In genomic region chr16:56603589-56603988, GRCh38 we compare ENCODE assay signal across 8 cellular contexts. TPM values are rescaled to one million over a fixed set of nuclear protein-coding genes. Genes with fewer than 3 reads are reported as not detected.
DNase-seq lines count a peak whose midpoint lies in the region; ATAC-seq lines count a peak whose summit lies in the region.

No MANE protein-coding gene starts in this region.

- no peak overlapping the region for H3K23ac ChIP-seq in mesendoderm (ENCODE audit: low read length)

- H3K4me3 ChIP-seq in mesendoderm (ENCODE audit: low read length) = no peak overlapping the region

- intact Hi-C loops in activated CD4-positive, alpha-beta T cell treated with anti-CD3 and anti-CD28 coated beads, Interleukin-2, amount 10 ng/mL, durations not matched to agents 24 days and 14 days (cut with micrococcal nuclease) = no loop called here

- H4K5ac ChIP-seq in mesendoderm (ENCODE audit: low read length) = no peak overlapping the region

- no peak overlapping the region for H3K4me2 ChIP-seq in mesendoderm (ENCODE audit: low read length)

- H2BK120ac ChIP-seq in mesendoderm (ENCODE audit: low read depth, low read length) = no peak overlapping the region

- no peaks in the 10 kb centered on the region for H3K36me3 ChIP-seq in mesendoderm (ENCODE audit: control insufficient read depth, insufficient read depth, low read length)

- no peak for ATAC-seq in HG03378 (IDR thresholded peaks at IDR 0.05; ENCODE audit: unreplicated experiment)

- no peak overlapping the region for H3K9ac ChIP-seq in mesendoderm (ENCODE audit: low read length)

- peaks cover 7% of the 10 kb centered on the region for H3K4me1 ChIP-seq in mesendoderm (ENCODE audit: control insufficient read depth, low read depth, low read length)

- no peak overlapping the region for H3K56ac ChIP-seq in mesendoderm (ENCODE audit: low read length)

- no peaks in the 10 kb centered on the region for H3K36me3 Mint-ChIP-seq in activated CD4-positive, alpha-beta T cell treated with anti-CD3 and anti-CD28 coated beads, Interleukin-2, amount 10 ng/mL, durations not matched to agents 24 days and 14 days (ENCODE audit: low read depth)
- no peaks in the 10 kb centered on the region for H3K36me3 Mint-ChIP-seq in T-helper 2 cell treated with Interferon-gamma antibody and Interleukin-4, amounts not matched to agents 5 μg/mL and 100 μg/mL, for 36 hours (ENCODE audit: low read depth)

- no peak overlapping the region for H2BK5ac ChIP-seq in mesendoderm (ENCODE audit: low read length)

- H3K79me1 ChIP-seq in mesendoderm (ENCODE audit: low read length) = no peaks in the 10 kb centered on the region

- no peaks in the 10 kb centered on the region for H3K79me2 ChIP-seq in mesendoderm (ENCODE audit: control insufficient read depth, insufficient read depth, low read length)

- H3K27ac ChIP-seq in mesendoderm (ENCODE audit: low read depth, low read length) = no peak overlapping the region

- H3K27me3 ChIP-seq in mesendoderm (ENCODE audit: insufficient read depth, low read length, poor library complexity) = no peaks in the 10 kb centered on the region

- no CpG with 5 or more reads among the region's 4 CpGs for WGBS in mesendoderm (ENCODE audit: extremely low coverage, insufficient coverage, low lambda C conversion rate)

- H3K27me3 Mint-ChIP-seq in activated CD4-positive, alpha-beta T cell treated with anti-CD3 and anti-CD28 coated beads, Interleukin-2, amount 10 ng/mL, durations not matched to agents 24 days and 14 days = peaks cover 18% of the 10 kb centered on the region
- H3K27me3 Mint-ChIP-seq in T-helper 2 cell treated with Interferon-gamma antibody and Interleukin-4, amounts not matched to agents 5 μg/mL and 100 μg/mL, for 36 hours (ENCODE audit: low read depth) = peaks cover 14% of the 10 kb centered on the region

- no peak overlapping the region for H2BK15ac ChIP-seq in mesendoderm (replicated peaks; ENCODE audit: low read depth)

- DNase-seq in activated CD4-positive, alpha-beta T cell treated with anti-CD3 and anti-CD28 coated beads, Interleukin-2, amount 10 ng/mL, durations not matched to agents 24 days and 14 days = peak; percentile 73
- DNase-seq in activated CD4-positive, alpha-beta T cell treated with anti-CD3 and anti-CD28 coated beads, Interleukin-2, amount 50 U/mL, for 48 hours = no peak
- DNase-seq in NCI-H146 treated with DMSO at 0.1 percent for 48 hours (lab: John Stamatoyannopoulos, UW; ENCODE audit: unreplicated experiment) (peak; percentile 7), cerebellum (ENCODE audit: low spot score) (peak; percentile 51), mesendoderm (peak; percentile 90), occipital lobe (lab: John Stamatoyannopoulos, UW) (no peak)
- DNase-seq in T-helper 2 cell treated with Interferon-gamma antibody and Interleukin-4, amounts not matched to agents 5 μg/mL and 100 μg/mL, for 36 hours (ENCODE audit: low spot score) = no peak

- no peak overlapping the region for H2AK5ac ChIP-seq in mesendoderm (ENCODE audit: low read length)

- H4K8ac ChIP-seq in mesendoderm (ENCODE audit: low read depth, low read length) = no peak overlapping the region

- no peak overlapping the region for H3K27ac Mint-ChIP-seq in activated CD4-positive, alpha-beta T cell treated with anti-CD3 and anti-CD28 coated beads, Interleukin-2, amount 10 ng/mL, durations not matched to agents 24 days and 14 days
- H3K27ac Mint-ChIP-seq in T-helper 2 cell treated with Interferon-gamma antibody and Interleukin-4, amounts not matched to agents 5 μg/mL and 100 μg/mL, for 36 hours = no peak overlapping the region

- no peaks in the 10 kb centered on the region for H3K9me3 Mint-ChIP-seq in activated CD4-positive, alpha-beta T cell treated with anti-CD3 and anti-CD28 coated beads, Interleukin-2, amount 10 ng/mL, durations not matched to agents 24 days and 14 days
- no peaks in the 10 kb centered on the region for H3K9me3 Mint-ChIP-seq in T-helper 2 cell treated with Interferon-gamma antibody and Interleukin-4, amounts not matched to agents 5 μg/mL and 100 μg/mL, for 36 hours

- no peak overlapping the region for H3K18ac ChIP-seq in mesendoderm (ENCODE audit: low read length)

- no peak overlapping the region for H3K4ac ChIP-seq in mesendoderm (ENCODE audit: low read depth, low read length)

- H3K4me3 Mint-ChIP-seq in activated CD4-positive, alpha-beta T cell treated with anti-CD3 and anti-CD28 coated beads, Interleukin-2, amount 10 ng/mL, durations not matched to agents 24 days and 14 days = no peak overlapping the region
- H3K4me3 Mint-ChIP-seq in T-helper 2 cell treated with Interferon-gamma antibody and Interleukin-4, amounts not matched to agents 5 μg/mL and 100 μg/mL, for 36 hours = no peak overlapping the region

- peaks cover 30% of the 10 kb centered on the region for H3K4me1 Mint-ChIP-seq in activated CD4-positive, alpha-beta T cell treated with anti-CD3 and anti-CD28 coated beads, Interleukin-2, amount 10 ng/mL, durations not matched to agents 24 days and 14 days
- H3K4me1 Mint-ChIP-seq in T-helper 2 cell treated with Interferon-gamma antibody and Interleukin-4, amounts not matched to agents 5 μg/mL and 100 μg/mL, for 36 hours (ENCODE audit: low read depth) = peaks cover 24% of the 10 kb centered on the region

RNA-seq across cellular contexts. Expression of gene MT2A, which starts 4.8 kb away (rescaled TPM):
- 465 TPM in 2 replicates for total RNA-seq in activated CD4-positive, alpha-beta T cell treated with anti-CD3 and anti-CD28 coated beads, Interleukin-2, amount 10 ng/mL, durations not matched to agents 24 days and 14 days
- total RNA-seq in cerebellum (3.4 TPM), occipital lobe (2.3 TPM)
- polyA plus RNA-seq in mesendoderm (2013, experiment 1 of 2) = 36.7 TPM
- 37.4 TPM for polyA plus RNA-seq in mesendoderm (2013, experiment 2 of 2)

RNA-seq across cellular contexts. Expression of gene MT3, which starts 14.3 kb away (rescaled TPM):
- total RNA-seq in activated CD4-positive, alpha-beta T cell treated with anti-CD3 and anti-CD28 coated beads, Interleukin-2, amount 10 ng/mL, durations not matched to agents 24 days and 14 days = 5.9 and 9.3 TPM in 2 replicates
- total RNA-seq in cerebellum (7.5 TPM), occipital lobe (8.6 TPM)
- polyA plus RNA-seq in mesendoderm (2013, experiment 1 of 2) = 0.22 TPM
- polyA plus RNA-seq in mesendoderm (2013, experiment 2 of 2) = 0.22 TPM

RNA-seq across cellular contexts. Expression of gene MT1E, which starts 22.0 kb away (rescaled TPM):
- total RNA-seq in activated CD4-positive, alpha-beta T cell treated with anti-CD3 and anti-CD28 coated beads, Interleukin-2, amount 10 ng/mL, durations not matched to agents 24 days and 14 days = 136 and 152 TPM in 2 replicates
- 1.1 TPM for total RNA-seq in cerebellum
- 4.4 TPM for polyA plus RNA-seq in mesendoderm (2013, experiment 1 of 2)
- polyA plus RNA-seq in mesendoderm (2013, experiment 2 of 2) = 6.1 TPM
- 12.8 TPM for total RNA-seq in occipital lobe

RNA-seq across cellular contexts. Expression of gene MT1M, which starts 28.9 kb away (rescaled TPM):
- total RNA-seq in activated CD4-positive, alpha-beta T cell treated with anti-CD3 and anti-CD28 coated beads, Interleukin-2, amount 10 ng/mL, durations not matched to agents 24 days and 14 days = not detected in 2 replicates
- total RNA-seq in cerebellum = not detected
- 0.08 TPM for polyA plus RNA-seq in mesendoderm (2013, experiment 1 of 2)
- 0.24 TPM for polyA plus RNA-seq in mesendoderm (2013, experiment 2 of 2)
- total RNA-seq in occipital lobe = 1.4 TPM

RNA-seq across cellular contexts. Expression of gene MT1A, which starts 34.9 kb away (rescaled TPM):
- 1.8 and 2.1 TPM in 2 replicates for total RNA-seq in activated CD4-positive, alpha-beta T cell treated with anti-CD3 and anti-CD28 coated beads, Interleukin-2, amount 10 ng/mL, durations not matched to agents 24 days and 14 days
- not detected for total RNA-seq in cerebellum
- polyA plus RNA-seq in mesendoderm (2013, experiment 1 of 2) = not detected
- polyA plus RNA-seq in mesendoderm (2013, experiment 2 of 2) = not detected
- not detected for total RNA-seq in occipital lobe

Comparison
In these comparisons a context has a peak if more than half of its experiments do, and no peak if none do; other contexts are left out.
1. DNase-seq: peak in activated CD4-positive, alpha-beta T cell treated with anti-CD3 and anti-CD28 coated beads, Interleukin-2, amount 10 ng/mL, durations not matched to agents 24 days and 14 days (single experiment), NCI-H146 treated with DMSO at 0.1 percent for 48 hours (single experiment), cerebellum (single experiment) and mesendoderm (single experiment); none in activated CD4-positive, alpha-beta T cell treated with anti-CD3 and anti-CD28 coated beads, Interleukin-2, amount 50 U/mL, for 48 hours (0 of 2), T-helper 2 cell treated with Interferon-gamma antibody and Interleukin-4, amounts not matched to agents 5 μg/mL and 100 μg/mL, for 36 hours (single experiment) and occipital lobe (single experiment).
2. RNA of gene MT2A, which starts 4.8 kb away (total RNA-seq): 465 TPM in activated CD4-positive, alpha-beta T cell treated with anti-CD3 and anti-CD28 coated beads, Interleukin-2, amount 10 ng/mL, durations not matched to agents 24 days and 14 days; 3.4 TPM in cerebellum (single experiment) and 2.3 TPM in occipital lobe (single experiment); every median in the first group is over 100 times any median in the second.